In the genomic region with DNA sequence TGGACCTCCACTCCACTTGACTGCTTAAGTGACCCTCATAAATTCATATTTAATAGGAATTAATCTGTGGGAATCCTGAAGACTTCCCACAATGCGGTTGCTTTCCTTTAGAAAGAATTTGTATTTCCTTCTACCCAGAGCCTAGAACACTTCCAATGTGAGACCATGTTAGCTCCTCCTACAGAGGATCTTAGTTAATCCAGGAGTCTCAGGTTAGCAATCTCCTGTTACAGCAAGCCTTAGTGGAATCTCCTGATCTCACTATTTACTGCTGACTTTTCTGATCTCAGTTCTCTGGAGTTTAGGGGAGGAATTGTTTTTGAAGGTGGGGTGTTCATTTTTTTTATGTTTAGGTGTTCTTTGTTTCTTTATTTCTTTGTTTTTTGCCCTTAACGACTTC, we compare ENCODE assay signal across 15 cellular contexts.
A peak's percentile ranks its signal among the peaks of the same experiment; 100 is the strongest.
DNase-seq lines count a peak whose midpoint lies in the region; TF ChIP-seq lines count a peak whose summit lies in the region.
"Had no signal": no experiment of that assay in that cellular context is flagged by ENCODE, and none has a peak within 500 bp of the region (broad histone marks: within the 10 kb centered on the region; RNA-seq: fewer than 3 reads in every experiment).

No MANE protein-coding gene starts in this region.

- POLR2A ChIA-PET in MCF 10A (lab: Yijun Ruan, JAX): no interaction called here

- H3K23ac ChIP-seq in mesendoderm (ENCODE audit: low read length): no peak overlapping the region

- no peak overlapping the region for H3K4me2 ChIP-seq in mammary epithelial cell (ENCODE audit: insufficient read depth, low read depth, low read length)
- H3K4me2 ChIP-seq in mesendoderm (ENCODE audit: low read length): no peak overlapping the region
- H3K4me2 ChIP-seq: BLaER1 had no signal

- no peaks in the 10 kb centered on the region for H3K79me1 ChIP-seq in mesendoderm (ENCODE audit: low read length)

- in situ Hi-C loops in mammary epithelial cell (cut with MboI; ENCODE audit: low sequenced_read_pairs in 2 of 2): no loop called here

- H2AK5ac ChIP-seq in mesendoderm (ENCODE audit: low read length): no peak overlapping the region

- H4K8ac ChIP-seq in mesendoderm (ENCODE audit: low read depth, low read length): no peak overlapping the region

- H3K4me1 ChIP-seq in breast epithelium (no peaks in the 10 kb centered on the region), mammary epithelial cell (ENCODE audit: insufficient read depth, low read length) (peaks cover 19% of the 10 kb centered on the region), mesendoderm (ENCODE audit: control insufficient read depth, low read depth, low read length) (no peaks in the 10 kb centered on the region)
- H3K4me1 ChIP-seq: BLaER1, HAP-1 had no signal

- no TSS peak for BruUV-seq in MCF 10A (replicated peaks; lab: Mats Ljungman, UMichigan)
- no TSS peak for BruUV-seq in mammary epithelial cell (replicated peaks; lab: Mats Ljungman, UMichigan)

- H3K9me3 ChIP-seq in breast epithelium (no peaks in the 10 kb centered on the region), mammary epithelial cell (replicated peaks; ENCODE audit: insufficient read depth, low read length) (no peaks in the 10 kb centered on the region), MG63 (no peaks in the 10 kb centered on the region)
- H3K9me3 ChIP-seq: BLaER1, HAP-1 had no signal

- no peak overlapping the region for H3K4me3 Mint-ChIP-seq in MCF 10A (ENCODE audit: unreplicated experiment)
- H3K4me3 Mint-ChIP-seq in osteocyte (ENCODE audit: unreplicated experiment): no peak overlapping the region
- H3K4me3 Mint-ChIP-seq: CD14-positive monocyte; CD4-positive, alpha-beta memory T cell had no signal

- H3K4me3 ChIP-seq in breast epithelium (no peak overlapping the region), mammary epithelial cell (replicated peaks in 1 of 3; ENCODE audit: insufficient read depth in 1 of 3, low read depth in 2 of 3, low read length in 3 of 3) (no peak overlapping the region), mesendoderm (ENCODE audit: low read length) (no peak overlapping the region), MG63 (no peak overlapping the region)
- H3K4me3 ChIP-seq: BLaER1, HAP-1 had no signal

- TF ChIP-seq CTCF in MCF 10A (IDR thresholded peaks at IDR 0.05; ENCODE audit: unreplicated experiment): no peak
- no peak for TF ChIP-seq CTCF in breast epithelium (IDR thresholded peaks at IDR 0.05)
- TF ChIP-seq CTCF in mammary epithelial cell (conservative IDR thresholded peaks at IDR 0.05 in 1 of 2, IDR thresholded peaks at IDR 0.05 in 1 of 2; ENCODE audit: extremely low read depth in 1 of 2, insufficient read depth in 1 of 2, low read depth in 1 of 2, low read length in 2 of 2): no peak
- no peak for TF ChIP-seq CTCF in osteocyte (IDR thresholded peaks at IDR 0.05)

- no peaks in the 10 kb centered on the region for H3K36me3 ChIP-seq in breast epithelium
- H3K36me3 ChIP-seq in mammary epithelial cell (ENCODE audit: insufficient read depth, low read length): no peaks in the 10 kb centered on the region
- H3K36me3 ChIP-seq in mesendoderm (ENCODE audit: control insufficient read depth, insufficient read depth, low read length): no peaks in the 10 kb centered on the region
- no peaks in the 10 kb centered on the region; the same call in 1 of the 2 replicates for H3K36me3 ChIP-seq in MG63
- H3K36me3 ChIP-seq: BLaER1, HAP-1 had no signal

- dilution Hi-C loops in mammary epithelial cell (cut with HindIII; ENCODE audit: low sequenced_read_pairs): no loop called here

- peak overlapping the region; percentile 2 for H3K27ac Mint-ChIP-seq in MCF 10A (ENCODE audit: low read depth, unreplicated experiment)
- H3K27ac Mint-ChIP-seq in osteocyte (ENCODE audit: unreplicated experiment): no peak overlapping the region
- H3K27ac Mint-ChIP-seq: CD14-positive monocyte; CD4-positive, alpha-beta memory T cell had no signal

- no peaks in the 10 kb centered on the region for H3K36me3 Mint-ChIP-seq in MCF 10A (ENCODE audit: insufficient read depth, unreplicated experiment)
- H3K36me3 Mint-ChIP-seq in osteocyte (ENCODE audit: unreplicated experiment): no peaks in the 10 kb centered on the region
- H3K36me3 Mint-ChIP-seq: CD14-positive monocyte; CD4-positive, alpha-beta memory T cell had no signal

- DNase-seq in MCF 10A (ENCODE audit: unreplicated experiment): no peak
- DNase-seq in breast epithelium (ENCODE audit: low spot score in 2 of 2): no peak
- DNase-seq in mammary epithelial cell: no peak
- peak; percentile 26 for DNase-seq in mesendoderm
- no peak for DNase-seq in osteocyte (ENCODE audit: extremely low spot score, unreplicated experiment)
- no peak for DNase-seq in H4 (ENCODE audit: low spot score)
- DNase-seq in T-helper 2 cell: no peak
- no peak for DNase-seq in MG63
- DNase-seq: 8988T; CD4-positive, alpha-beta memory T cell; DMS79 treated with DMSO at 0.1 percent for 48 hours; GF-D8 had no signal

- H2BK120ac ChIP-seq in mesendoderm (ENCODE audit: low read depth, low read length): no peak overlapping the region

- no peak overlapping the region for H2BK5ac ChIP-seq in mesendoderm (ENCODE audit: low read length)

- no peaks in the 10 kb centered on the region for H3K27me3 Mint-ChIP-seq in MCF 10A (ENCODE audit: insufficient read depth, unreplicated experiment)
- no peaks in the 10 kb centered on the region for H3K27me3 Mint-ChIP-seq in osteocyte (ENCODE audit: unreplicated experiment)
- H3K27me3 Mint-ChIP-seq: CD4-positive, alpha-beta memory T cell had no signal

- no peak overlapping the region for H3K27ac ChIP-seq in breast epithelium
- H3K27ac ChIP-seq in mammary epithelial cell (ENCODE audit: insufficient read depth, low read depth, low read length): no peak overlapping the region
- H3K27ac ChIP-seq in mesendoderm (ENCODE audit: low read depth, low read length): no peak overlapping the region
- H3K27ac ChIP-seq: BLaER1 had no signal

- H3K4me1 Mint-ChIP-seq in MCF 10A (ENCODE audit: insufficient read depth, unreplicated experiment) (no peaks in the 10 kb centered on the region), osteocyte (ENCODE audit: unreplicated experiment) (peaks cover 13% of the 10 kb centered on the region)
- H3K4me1 Mint-ChIP-seq: CD14-positive monocyte; CD4-positive, alpha-beta memory T cell had no signal

- H4K5ac ChIP-seq in mesendoderm (ENCODE audit: low read length): no peak overlapping the region

- no peaks in the 10 kb centered on the region for H4K20me1 ChIP-seq in mammary epithelial cell (ENCODE audit: insufficient read depth, low read length)
- H4K20me1 ChIP-seq: BLaER1 had no signal

- TF ChIP-seq POLR2A in breast epithelium (IDR thresholded peaks at IDR 0.05): no peak

- H3K9me3 Mint-ChIP-seq in MCF 10A (ENCODE audit: unreplicated experiment) (no peaks in the 10 kb centered on the region), osteocyte (ENCODE audit: unreplicated experiment) (no peaks in the 10 kb centered on the region)

- intact Hi-C loops in MCF 10A (cut with micrococcal nuclease) (no loop called here), breast epithelium (cut with DNase I; ENCODE audit: low total_unique reads) (no loop called here), mammary epithelial cell (cut with micrococcal nuclease) (no loop called here)

- no peak overlapping the region for H3K9ac ChIP-seq in mammary epithelial cell (ENCODE audit: insufficient read depth, low read length)
- H3K9ac ChIP-seq in mesendoderm (ENCODE audit: low read length): no peak overlapping the region
- H3K9ac ChIP-seq: BLaER1 had no signal

- peak overlapping the region; percentile 41 for H2AFZ ChIP-seq in mammary epithelial cell (ENCODE audit: low read depth, low read length)

- H3K4ac ChIP-seq in mesendoderm (ENCODE audit: low read depth, low read length): no peak overlapping the region

- H2BK15ac ChIP-seq in mesendoderm (replicated peaks; ENCODE audit: low read depth): no peak overlapping the region

- H3K56ac ChIP-seq in mesendoderm (ENCODE audit: low read length): no peak overlapping the region

- WGBS in mammary epithelial cell (ENCODE audit: low coverage, missing lambda C conversion rate): 95% methylated on average over 2 of the region's 2 CpGs
- WGBS in mesendoderm (ENCODE audit: extremely low coverage, insufficient coverage, low lambda C conversion rate): no CpG with 5 or more reads among the region's 2 CpGs

- no peak overlapping the region for H3K18ac ChIP-seq in mesendoderm (ENCODE audit: low read length)

- H3K27me3 ChIP-seq in breast epithelium: no peaks in the 10 kb centered on the region
- no peaks in the 10 kb centered on the region for H3K27me3 ChIP-seq in mammary epithelial cell (ENCODE audit: insufficient read depth, low read length)
- no peaks in the 10 kb centered on the region for H3K27me3 ChIP-seq in mesendoderm (ENCODE audit: insufficient read depth, low read length, poor library complexity)
- H3K27me3 ChIP-seq in MG63: no peaks in the 10 kb centered on the region
- H3K27me3 ChIP-seq: BLaER1 had no signal

- CTCF ChIA-PET in MCF 10A (lab: Yijun Ruan, JAX): no interaction called here
- CTCF ChIA-PET in mammary epithelial cell (lab: Charles Lee; ENCODE audit: low non-redundant PET): no interaction called here

- no peaks in the 10 kb centered on the region for H3K79me2 ChIP-seq in mammary epithelial cell (ENCODE audit: insufficient read depth, low read length)
- H3K79me2 ChIP-seq in mesendoderm (ENCODE audit: control insufficient read depth, insufficient read depth, low read length): no peaks in the 10 kb centered on the region
